In the genomic region with DNA sequence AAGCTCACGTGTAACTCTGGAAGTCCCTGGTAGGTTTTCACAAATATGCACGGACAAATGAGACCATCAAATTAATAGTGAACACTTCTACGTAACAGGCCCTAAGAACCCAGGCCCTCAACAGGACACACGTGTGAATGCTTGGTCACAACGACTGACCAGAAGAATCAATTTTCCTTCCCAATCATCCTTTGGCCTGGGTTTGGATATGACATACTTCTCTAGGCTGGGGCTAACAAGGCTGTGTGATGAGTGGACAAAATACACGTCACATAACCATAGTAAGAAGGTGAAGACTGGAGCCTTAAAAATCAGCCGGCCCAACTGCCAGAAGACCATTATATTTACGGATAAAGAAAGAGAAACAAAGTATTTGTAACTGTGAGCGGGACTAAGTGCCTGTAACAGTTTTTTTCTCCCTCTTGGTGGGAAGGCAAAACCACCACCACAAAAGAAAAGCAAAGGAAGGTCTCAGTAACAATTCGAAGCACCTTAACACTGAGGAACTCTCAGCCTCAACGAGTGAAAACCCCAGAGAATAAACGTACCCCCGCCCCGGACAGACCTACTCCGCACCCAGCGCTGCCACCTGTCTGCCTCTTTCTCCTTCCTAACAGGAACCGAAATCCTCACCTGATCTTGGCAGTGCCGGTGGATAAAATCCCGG, we compare ENCODE assay signal across 8 cellular contexts. TPM values are rescaled to one million over a fixed set of nuclear protein-coding genes. Genes with fewer than 3 reads are reported as not detected.
DNase-seq lines count a peak whose midpoint lies in the region; ATAC-seq lines count a peak whose summit lies in the region.

No MANE protein-coding gene starts in this region.

- peaks cover 66% of the 10 kb centered on the region for H3K4me1 Mint-ChIP-seq in activated CD4-positive, alpha-beta T cell treated with anti-CD3 and anti-CD28 coated beads for 36 hours
- peaks cover 38 to 62% of the 10 kb centered on the region in 2 donors for H3K4me1 Mint-ChIP-seq in stimulated activated naive B cell treated with anti-CD40 and anti-IgM and Interleukin-4, amounts not matched to agents 10 μg/mL and 1 μg/mL and 100 μg/mL, for 72 hours

- H3K36me3 Mint-ChIP-seq in activated CD4-positive, alpha-beta T cell treated with anti-CD3 and anti-CD28 coated beads for 36 hours (ENCODE audit: low read depth) = peaks cover 26% of the 10 kb centered on the region
- peaks cover 19 to 21% of the 10 kb centered on the region in 2 donors for H3K36me3 Mint-ChIP-seq in stimulated activated naive B cell treated with anti-CD40 and anti-IgM and Interleukin-4, amounts not matched to agents 10 μg/mL and 1 μg/mL and 100 μg/mL, for 72 hours

- peak overlapping the region; percentile 89 for H3K4me3 Mint-ChIP-seq in activated CD4-positive, alpha-beta T cell treated with anti-CD3 and anti-CD28 coated beads for 36 hours
- H3K4me3 Mint-ChIP-seq in stimulated activated naive B cell treated with anti-CD40 and anti-IgM and Interleukin-4, amounts not matched to agents 10 μg/mL and 1 μg/mL and 100 μg/mL, for 72 hours = peak overlapping the region; percentile 92 to 100

- no peaks in the 10 kb centered on the region for H3K27me3 Mint-ChIP-seq in activated CD4-positive, alpha-beta T cell treated with anti-CD3 and anti-CD28 coated beads for 36 hours
- no peaks in the 10 kb centered on the region for H3K27me3 Mint-ChIP-seq in stimulated activated naive B cell treated with anti-CD40 and anti-IgM and Interleukin-4, amounts not matched to agents 10 μg/mL and 1 μg/mL and 100 μg/mL, for 72 hours

- H3K27ac ChIP-seq in angular gyrus (ENCODE audit: low read depth, low read length) = peak overlapping the region; percentile 98

- CTCF ChIA-PET in activated CD4-positive, alpha-beta T cell treated with anti-CD3 and anti-CD28 coated beads for 36 hours (lab: Charles Lee) = interaction anchor here (0.6 to 4.8 kb wide), 8 partner anchors 10 to 221 kb away, joined by 3 to 49 read pairs (median 4); a partner anchor contains a TSS

- intact Hi-C loops in activated CD4-positive, alpha-beta T cell treated with anti-CD3 and anti-CD28 coated beads for 36 hours (cut with DNase I, micrococcal nuclease) = loop anchor here (1.0 to 5.0 kb wide), 15 partner anchors 11 to 570 kb away; a partner anchor contains a TSS

- DNase-seq in activated CD4-positive, alpha-beta T cell treated with anti-CD3 and anti-CD28 coated beads for 36 hours = no peak
- no peak for DNase-seq in activated CD4-positive, alpha-beta T cell treated with anti-CD3 and anti-CD28 coated beads for 1 hour
- DNase-seq in iPS-NIHi11 (ENCODE audit: low spot score) (peak; percentile 25), activated gamma-delta T cell treated with Interleukin-2 at 50 U/mL for 16 hours (no peak)
- no peak for DNase-seq in stimulated activated naive B cell treated with anti-CD40 and anti-IgM and Interleukin-4, amounts not matched to agents 10 μg/mL and 1 μg/mL and 100 μg/mL, for 72 hours

- POLR2A ChIA-PET in activated CD4-positive, alpha-beta T cell treated with anti-CD3 and anti-CD28 coated beads for 36 hours (lab: Charles Lee) = interaction anchor here (0.9 to 2.1 kb wide), 12 partner anchors 11 to 554 kb away, joined by 3 to 34 read pairs (median 4); a partner anchor contains a TSS

- ATAC-seq in activated CD4-positive, alpha-beta T cell treated with anti-CD3 and anti-CD28 coated beads for 36 hours = peak; percentile 5
- peak; percentile 2 for ATAC-seq in HG03571 (IDR thresholded peaks at IDR 0.05; ENCODE audit: unreplicated experiment)
- peak; percentile 0 to 1 for ATAC-seq in stimulated activated naive B cell treated with anti-CD40 and anti-IgM and Interleukin-4, amounts not matched to agents 10 μg/mL and 1 μg/mL and 100 μg/mL, for 72 hours (replicated peaks)
- ATAC-seq in GM21381 (IDR thresholded peaks at IDR 0.05; ENCODE audit: unreplicated experiment) = no peak

- peaks cover 4% of the 10 kb centered on the region for H3K9me3 Mint-ChIP-seq in activated CD4-positive, alpha-beta T cell treated with anti-CD3 and anti-CD28 coated beads for 36 hours (ENCODE audit: low read depth)
- peaks cover 1 to 3% of the 10 kb centered on the region in 2 donors for H3K9me3 Mint-ChIP-seq in stimulated activated naive B cell treated with anti-CD40 and anti-IgM and Interleukin-4, amounts not matched to agents 10 μg/mL and 1 μg/mL and 100 μg/mL, for 72 hours

- H3K27ac Mint-ChIP-seq in activated CD4-positive, alpha-beta T cell treated with anti-CD3 and anti-CD28 coated beads for 36 hours = peak overlapping the region; percentile 100
- peak overlapping the region; percentile 100 for H3K27ac Mint-ChIP-seq in stimulated activated naive B cell treated with anti-CD40 and anti-IgM and Interleukin-4, amounts not matched to agents 10 μg/mL and 1 μg/mL and 100 μg/mL, for 72 hours

RNA-seq across cellular contexts. Expression of a gene that starts 0.5 kb away (rescaled TPM):
- total RNA-seq in activated CD4-positive, alpha-beta T cell treated with anti-CD3 and anti-CD28 coated beads for 36 hours = 10 to 100 TPM; 13.5 to 15.0 TPM

RNA-seq across cellular contexts. Expression of a gene that starts 57.7 kb away (rescaled TPM):
- total RNA-seq in activated CD4-positive, alpha-beta T cell treated with anti-CD3 and anti-CD28 coated beads for 36 hours = not detected
